1 cellular context compared by ENCODE assay signal in the genomic region with DNA sequence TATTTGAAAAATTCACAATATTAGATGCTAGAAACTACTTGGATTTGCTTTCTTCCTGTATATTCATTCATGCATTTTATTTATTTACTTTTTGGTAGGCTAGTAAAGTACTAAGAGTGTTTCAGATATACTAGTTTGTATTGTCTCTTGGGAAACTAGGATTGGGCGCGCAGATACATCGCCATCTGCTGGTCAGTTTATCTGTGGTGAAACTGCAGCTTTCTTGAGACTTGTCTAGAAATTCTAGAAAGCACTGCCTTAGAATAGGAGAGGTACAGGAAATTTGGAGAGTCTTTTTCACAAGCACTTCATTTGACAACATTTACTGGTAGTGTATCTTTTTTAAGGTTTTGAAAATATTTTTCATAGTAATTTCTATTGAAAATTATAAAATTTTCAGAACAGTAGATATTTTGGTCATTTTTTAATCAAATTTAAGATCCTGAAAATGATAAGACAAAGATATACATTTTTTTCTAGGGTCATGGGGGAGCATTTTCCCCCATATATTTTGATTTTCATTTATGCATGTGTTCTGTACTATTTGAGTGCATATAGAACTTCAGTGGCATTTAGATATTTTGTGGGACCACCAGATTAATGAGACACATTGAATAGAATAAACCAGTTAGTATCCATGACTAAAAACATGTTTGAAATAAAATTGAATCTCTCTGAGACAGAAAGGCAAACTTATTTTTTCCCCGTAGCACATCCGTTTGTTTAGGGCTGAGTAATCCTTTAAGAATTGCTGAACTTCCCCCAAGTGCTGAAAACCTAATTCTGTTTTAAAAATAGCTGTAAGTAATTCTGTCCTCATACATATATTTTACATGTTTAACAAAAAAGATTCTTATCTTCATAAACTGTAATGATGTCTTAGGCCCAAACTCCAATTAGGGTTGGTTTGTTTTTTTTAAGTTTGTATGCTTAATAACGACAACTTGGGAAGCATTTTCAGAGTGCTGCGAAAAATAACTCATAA.
TF ChIP-seq lines count a peak whose summit lies in the region.

No MANE protein-coding gene starts in this region.

TF ChIP-seq in A549, 52 proteins besides CTCF, POLR2A, EP300 and RAD21 (continued from another document):
- no peak for TF ChIP-seq ZFP36 (IDR thresholded peaks at IDR 0.05; ENCODE audit: borderline replicate concordance, partially characterized antibody)
- no peak for TF ChIP-seq CBX8 (IDR thresholded peaks at IDR 0.05)
- TF ChIP-seq FOXS1 (CRISPR knock-in tag; IDR thresholded peaks at IDR 0.05), result 0 out of 2 replicates have a peak, but pooled peaks have one; percentile 29
- 0 out of 4 replicates have a peak, but pooled peaks of 1 of the 2 experiments have one; percentile 34 for TF ChIP-seq CEBPB (IDR thresholded peaks at IDR 0.05)
- no peak for TF ChIP-seq ZNF302 (CRISPR knock-in tag; IDR thresholded peaks at IDR 0.05)
- no peak for TF ChIP-seq CHD4 (IDR thresholded peaks at IDR 0.05; ENCODE audit: borderline replicate concordance)
- TF ChIP-seq, protein P1, sequence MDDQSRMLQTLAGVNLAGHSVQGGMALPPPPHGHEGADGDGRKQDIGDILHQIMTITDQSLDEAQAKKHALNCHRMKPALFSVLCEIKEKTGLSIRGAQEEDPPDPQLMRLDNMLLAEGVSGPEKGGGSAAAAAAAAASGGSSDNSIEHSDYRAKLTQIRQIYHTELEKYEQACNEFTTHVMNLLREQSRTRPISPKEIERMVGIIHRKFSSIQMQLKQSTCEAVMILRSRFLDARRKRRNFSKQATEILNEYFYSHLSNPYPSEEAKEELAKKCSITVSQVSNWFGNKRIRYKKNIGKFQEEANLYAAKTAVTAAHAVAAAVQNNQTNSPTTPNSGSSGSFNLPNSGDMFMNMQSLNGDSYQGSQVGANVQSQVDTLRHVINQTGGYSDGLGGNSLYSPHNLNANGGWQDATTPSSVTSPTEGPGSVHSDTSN (IDR thresholded peaks at IDR 0.05), result no peak
- TF ChIP-seq ZC3H11A (IDR thresholded peaks at IDR 0.05), result no peak
- no peak for TF ChIP-seq KDM5A (IDR thresholded peaks at IDR 0.05)
- TF ChIP-seq SMC3 (IDR thresholded peaks at IDR 0.05), result peak; percentile 89
- no peak for TF ChIP-seq ZSCAN20 (CRISPR knock-in tag; IDR thresholded peaks at IDR 0.05)
- TF ChIP-seq RARB (CRISPR knock-in tag; IDR thresholded peaks at IDR 0.05), result no peak
